In the genomic region with DNA sequence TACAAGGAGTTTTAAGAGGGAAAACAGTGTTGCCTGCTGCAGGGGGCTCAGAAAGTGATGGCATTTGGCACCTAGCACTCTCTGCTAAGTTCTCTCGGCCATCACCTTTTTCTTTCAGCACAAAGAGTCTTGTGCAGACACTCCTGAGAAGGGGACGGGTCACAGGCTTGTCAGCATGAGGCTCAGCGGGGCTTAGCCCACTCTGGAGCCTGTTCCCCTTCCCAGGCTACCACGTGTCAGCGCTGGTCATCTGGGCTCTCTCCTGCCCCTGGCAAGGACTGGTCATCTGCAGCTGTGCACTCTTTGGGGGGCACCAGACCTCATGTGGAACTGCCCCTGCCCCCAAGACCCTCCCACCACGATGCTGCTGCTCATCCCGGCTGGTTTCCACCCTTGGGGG, we compare ENCODE assay signal across 8 cellular contexts.
"Had no signal": no experiment of that assay in that cellular context is flagged by ENCODE, and none has a peak within 500 bp of the region (broad histone marks: within the 10 kb centered on the region; RNA-seq: fewer than 3 reads in every experiment).

No MANE protein-coding gene starts in this region.

- H3K4me3 Mint-ChIP-seq: H9, HFFc6 had no signal

- H3K27ac Mint-ChIP-seq: HFFc6 had no signal

- DNase-seq: GOT3, H9, HCEC 1CT, HFFc6, IMR-90 had no signal

- H3K4me3 ChIP-seq: K562 had no signal

- H3K9me3 Mint-ChIP-seq: H9 had no signal

- ATAC-seq: K562 had no signal

- FAIRE-seq: H54, HTR-8/SVneo, K562 had no signal
